1 cellular context compared by ENCODE assay signal in the genomic region with DNA sequence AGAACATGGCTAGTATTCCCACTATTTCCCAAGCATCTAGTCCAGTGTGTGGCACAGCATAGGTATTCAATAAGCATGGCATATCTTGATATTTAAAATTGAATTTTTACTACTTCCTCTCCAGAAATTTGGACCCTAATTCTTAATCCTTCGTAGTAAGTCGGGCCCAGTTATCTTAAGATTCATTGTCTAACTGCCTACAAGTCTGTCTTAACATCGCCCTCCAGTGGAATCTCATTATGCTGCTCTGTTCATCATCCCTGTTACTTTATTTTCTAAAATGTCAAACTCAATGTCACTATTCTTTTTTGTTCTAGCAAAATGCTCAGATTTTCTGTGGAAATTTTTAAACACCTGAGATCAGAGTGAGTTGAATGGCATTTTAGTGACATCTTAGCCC.
TF ChIP-seq lines count a peak whose summit lies in the region.

No MANE protein-coding gene starts in this region.

TF ChIP-seq in HCT116, 20 proteins besides CTCF, POLR2A, EP300 and RAD21 (continued from another document):
- TF ChIP-seq TCF7L2 (IDR thresholded peaks at IDR 0.05; ENCODE audit: borderline replicate concordance, extremely low read depth, insufficient read depth, insufficient read length) (no peak), MAX (IDR thresholded peaks at IDR 0.05) (no peak), YY1 (IDR thresholded peaks at IDR 0.05; ENCODE audit: extremely low read depth, insufficient replicate concordance, low read depth, low read length) (no peak), CBX3 (IDR thresholded peaks at IDR 0.05; ENCODE audit: low read depth) (no peak)
